ENCODE assay signal across 8 cellular contexts in the genomic region with DNA sequence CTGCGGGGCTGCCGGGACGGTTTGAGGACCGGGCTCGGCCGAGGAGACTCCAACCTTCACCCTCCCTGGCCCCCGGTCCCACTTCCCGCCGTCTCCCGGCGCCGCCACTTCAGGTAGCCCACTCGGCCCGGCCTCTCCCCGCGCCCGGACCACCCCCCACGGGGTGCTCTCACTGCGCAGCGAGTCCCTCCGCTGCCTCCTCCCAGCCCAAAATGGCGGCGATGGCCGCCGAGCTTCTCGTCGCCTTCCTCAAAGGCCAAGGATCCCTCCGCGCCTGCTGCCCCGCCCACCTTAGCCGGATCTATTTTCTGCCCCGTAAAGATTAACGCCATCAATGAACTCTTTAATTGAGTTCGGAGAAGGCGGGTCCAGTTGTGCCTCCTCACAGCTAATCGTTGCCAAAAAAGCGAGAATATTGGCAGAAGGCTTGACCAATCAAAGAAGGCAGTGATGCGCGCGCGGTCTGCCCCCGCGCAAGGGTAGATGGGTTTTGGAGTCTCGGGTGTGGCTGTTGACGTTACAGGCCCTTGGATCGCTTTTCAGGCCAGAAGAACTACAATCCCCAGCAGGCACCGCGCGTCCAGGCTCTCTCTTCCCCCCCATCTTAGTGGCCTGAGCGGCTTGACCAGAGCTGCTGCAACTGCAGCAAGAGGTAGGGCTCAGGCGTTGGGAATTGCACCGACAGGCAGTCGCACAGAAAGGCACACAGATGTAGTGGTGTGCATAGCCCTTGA.
DNase-seq lines count a peak whose midpoint lies in the region; ATAC-seq and TF ChIP-seq lines count a peak whose summit lies in the region.

A gene with protein sequence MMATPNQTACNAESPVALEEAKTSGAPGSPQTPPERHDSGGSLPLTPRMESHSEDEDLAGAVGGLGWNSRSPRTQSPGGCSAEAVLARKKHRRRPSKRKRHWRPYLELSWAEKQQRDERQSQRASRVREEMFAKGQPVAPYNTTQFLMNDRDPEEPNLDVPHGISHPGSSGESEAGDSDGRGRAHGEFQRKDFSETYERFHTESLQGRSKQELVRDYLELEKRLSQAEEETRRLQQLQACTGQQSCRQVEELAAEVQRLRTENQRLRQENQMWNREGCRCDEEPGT (plus strand): TSS at position 588 of the 734 bp plus-strand sequence. CDS start 919 bp downstream, outside the sequence.

- peak; percentile 100 for DNase-seq in NCI-H69 (lab: John Stamatoyannopoulos, UW)
- DNase-seq in activated CD4-positive, alpha-beta T cell treated with anti-CD3 and anti-CD28 coated beads, Interleukin-2, amount 50 U/mL, for 1 hour, result peak; percentile 98
- DNase-seq in dedifferentiated amniotic fluid mesenchymal stem cell (ENCODE audit: extremely low spot score), result peak; percentile 100
- DNase-seq in left kidney (ENCODE audit: low read depth, low spot score), result peak; percentile 100
- peak; percentile 97 for DNase-seq in stimulated activated CD4-positive, alpha-beta T cell treated with anti-CD3 and anti-CD28 coated beads, Interleukin-1b, Interleukin-23, amount 100 ng/mL, for 48 hours

- ATAC-seq in GM19372 (IDR thresholded peaks at IDR 0.05; ENCODE audit: low read depth, unreplicated experiment), result peak; percentile 87
- ATAC-seq in HG03521 (IDR thresholded peaks at IDR 0.05; ENCODE audit: unreplicated experiment), result peak; percentile 89

- peak within 1 kb of the TSS; percentile 100 for H3K27ac ChIP-seq in C4-2B

- no peak for TF ChIP-seq CTCF in C4-2B (conservative IDR thresholded peaks at IDR 0.05)

Comparison
In these comparisons a context has a peak if more than half of its experiments do, and no peak if none do; other contexts are left out.
1. Peak in every context shown above with its lines: DNase-seq, ATAC-seq and H3K27ac ChIP-seq.